16 cellular contexts compared by ENCODE assay signal in genomic region chr1:20321573-20321972, GRCh38. TPM values are rescaled to one million over a fixed set of nuclear protein-coding genes. Genes with fewer than 3 reads are reported as not detected.
DNase-seq lines count a peak whose midpoint lies in the region; ATAC-seq, FAIRE-seq and TF ChIP-seq lines count a peak whose summit lies in the region.
"Had no signal": no experiment of that assay in that cellular context is flagged by ENCODE, and none has a peak within 500 bp of the region (broad histone marks: within the 10 kb centered on the region; RNA-seq: fewer than 3 reads in every experiment).

No MANE protein-coding gene starts in this region.

- peak; percentile 38 for FAIRE-seq in GM12892 (lab: Jason Lieb, UNC)
- FAIRE-seq: A204.1, small intestine had no signal

- intact Hi-C loops in activated CD4-positive, alpha-beta T cell treated with anti-CD3 and anti-CD28 coated beads, Interleukin-2, amount 10 ng/mL, durations not matched to agents 24 days and 14 days (cut with micrococcal nuclease): loop anchor here (5.0 kb wide), 2 partner anchors 36 to 51 kb away; no protein-coding TSS in a partner anchor

- no peak for TF ChIP-seq POLR2A in GM12892 (IDR thresholded peaks at IDR 0.05; ENCODE audit: low read depth, low read length)

- H3K9ac ChIP-seq in rectal smooth muscle tissue (ENCODE audit: low read length): no peak overlapping the region

- no peak for ATAC-seq in central memory CD8-positive, alpha-beta T cell (replicated peaks; ENCODE audit: extremely low read depth, poor library complexity, severe bottlenecking)
- no peak for ATAC-seq in HG02759 (IDR thresholded peaks at IDR 0.05; ENCODE audit: unreplicated experiment)
- ATAC-seq: left colon had no signal

- DNase-seq in activated CD4-positive, alpha-beta T cell treated with anti-CD3 and anti-CD28 coated beads, Interleukin-2, amount 10 ng/mL, durations not matched to agents 24 days and 14 days: no peak
- no peak for DNase-seq in activated CD4-positive, alpha-beta T cell treated with anti-CD3 and anti-CD28 coated beads for 48 hours
- no peak for DNase-seq in GM12892 (ENCODE audit: insufficient read length)
- no peak for DNase-seq in central memory CD8-positive, alpha-beta T cell (ENCODE audit: low spot score in 2 of 2)
- DNase-seq in dedifferentiated amniotic fluid mesenchymal stem cell (ENCODE audit: extremely low spot score): no peak
- no peak for DNase-seq in NCI-H446 (lab: John Stamatoyannopoulos, UW)
- DNase-seq: left colon, NCI-H1092 treated with DMSO at 0.1 percent for 48 hours, NCI-H748 treated with DMSO at 0.1 percent for 48 hours, Peyer's patch, WERI-Rb-1 had no signal

- no peaks in the 10 kb centered on the region for H3K36me3 ChIP-seq in rectal smooth muscle tissue (ENCODE audit: control insufficient read depth, insufficient read depth, low read length)
- H3K36me3 ChIP-seq: cardiac muscle cell, Peyer's patch, WERI-Rb-1 had no signal

- H3K27me3 ChIP-seq in rectal smooth muscle tissue (ENCODE audit: control insufficient read depth, insufficient read depth, low read length): peaks cover 6% of the 10 kb centered on the region
- H3K27me3 ChIP-seq: cardiac muscle cell, Peyer's patch had no signal

- no peaks in the 10 kb centered on the region for H3K9me3 Mint-ChIP-seq in activated CD4-positive, alpha-beta T cell treated with anti-CD3 and anti-CD28 coated beads, Interleukin-2, amount 10 ng/mL, durations not matched to agents 24 days and 14 days
- H3K9me3 Mint-ChIP-seq in central memory CD8-positive, alpha-beta T cell: no peaks in the 10 kb centered on the region

- peak overlapping the region; percentile 44 for H3K4me3 Mint-ChIP-seq in activated CD4-positive, alpha-beta T cell treated with anti-CD3 and anti-CD28 coated beads, Interleukin-2, amount 10 ng/mL, durations not matched to agents 24 days and 14 days
- H3K4me3 Mint-ChIP-seq in central memory CD8-positive, alpha-beta T cell: peak overlapping the region; percentile 69

- peak overlapping the region; percentile 15 for H3K4me3 ChIP-seq in rectal smooth muscle tissue (ENCODE audit: low read length)
- H3K4me3 ChIP-seq: cardiac muscle cell, Peyer's patch had no signal

- H3K27ac ChIP-seq in rectal smooth muscle tissue (ENCODE audit: low read depth, low read length): no peak overlapping the region
- H3K27ac ChIP-seq: cardiac muscle cell, WERI-Rb-1 had no signal

- H3K4me1 Mint-ChIP-seq in activated CD4-positive, alpha-beta T cell treated with anti-CD3 and anti-CD28 coated beads, Interleukin-2, amount 10 ng/mL, durations not matched to agents 24 days and 14 days: peaks cover 23% of the 10 kb centered on the region
- peaks cover 27% of the 10 kb centered on the region for H3K4me1 Mint-ChIP-seq in central memory CD8-positive, alpha-beta T cell

- peak overlapping the region; percentile 22 for H3K27ac Mint-ChIP-seq in activated CD4-positive, alpha-beta T cell treated with anti-CD3 and anti-CD28 coated beads, Interleukin-2, amount 10 ng/mL, durations not matched to agents 24 days and 14 days
- H3K27ac Mint-ChIP-seq in central memory CD8-positive, alpha-beta T cell (ENCODE audit: low read depth): peak overlapping the region; percentile 58

- H3K4me1 ChIP-seq in rectal smooth muscle tissue (ENCODE audit: control insufficient read depth, insufficient read depth, low read length): peaks cover 4% of the 10 kb centered on the region

- H3K27me3 Mint-ChIP-seq in activated CD4-positive, alpha-beta T cell treated with anti-CD3 and anti-CD28 coated beads, Interleukin-2, amount 10 ng/mL, durations not matched to agents 24 days and 14 days: peaks cover 22% of the 10 kb centered on the region
- H3K27me3 Mint-ChIP-seq in central memory CD8-positive, alpha-beta T cell: peaks cover 12% of the 10 kb centered on the region

- H3K36me3 Mint-ChIP-seq in activated CD4-positive, alpha-beta T cell treated with anti-CD3 and anti-CD28 coated beads, Interleukin-2, amount 10 ng/mL, durations not matched to agents 24 days and 14 days (ENCODE audit: low read depth): no peaks in the 10 kb centered on the region
- H3K36me3 Mint-ChIP-seq in central memory CD8-positive, alpha-beta T cell (ENCODE audit: insufficient read depth): no peaks in the 10 kb centered on the region

RNA-seq across cellular contexts. Expression of gene VWA5B1, which starts 30.9 kb away (rescaled TPM):
- total RNA-seq in activated CD4-positive, alpha-beta T cell treated with anti-CD3 and anti-CD28 coated beads, Interleukin-2, amount 10 ng/mL, durations not matched to agents 24 days and 14 days: not detected in 2 replicates
- not detected for polyA plus RNA-seq in GM12892 (2012; ENCODE audit: missing spikeins)
- total RNA-seq: Peyer's patch had no signal
